ENCODE assay signal across 17 cellular contexts in the genomic region with DNA sequence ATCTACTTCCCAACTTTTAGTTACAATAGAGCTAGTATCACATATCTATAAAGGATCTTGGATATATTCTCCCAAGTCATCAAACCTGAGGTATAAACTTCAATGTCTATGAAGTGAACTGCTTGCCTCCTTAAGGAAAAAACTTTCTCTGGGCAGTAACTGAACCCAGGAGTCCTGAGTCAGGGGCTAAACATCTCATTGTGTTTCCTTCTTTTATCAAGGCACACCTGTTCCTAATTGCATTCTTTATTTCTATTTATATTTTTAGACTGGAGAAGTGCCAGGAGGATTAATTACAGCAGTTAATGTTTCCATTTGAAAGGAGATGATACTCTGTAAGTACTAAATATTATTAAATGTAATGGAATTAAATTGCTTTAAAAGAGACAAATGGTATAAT.
"Had no signal": no experiment of that assay in that cellular context is flagged by ENCODE, and none has a peak within 500 bp of the region (broad histone marks: within the 10 kb centered on the region; RNA-seq: fewer than 3 reads in every experiment).

No MANE protein-coding gene starts in this region.

- H3K4me1 ChIP-seq: esophagus muscularis mucosa, gastrocnemius medialis, heart right ventricle, stomach, transverse colon had no signal

- H3K27me3 ChIP-seq: esophagus muscularis mucosa, gastrocnemius medialis, heart right ventricle, neutrophil, stomach, transverse colon had no signal

- H3K27ac ChIP-seq: epithelial cell of prostate, esophagus muscularis mucosa, gastrocnemius medialis, heart right ventricle, neutrophil, skin epidermis, stomach, thoracic aorta, transverse colon had no signal

- DNase-seq: effector memory CD8-positive, alpha-beta T cell; gastrocnemius medialis; heart right ventricle; hypothalamus; kidney glomerular epithelial cell; mesendoderm; naive thymus-derived CD8-positive, alpha-beta T cell; stimulated activated CD4-positive, alpha-beta T cell treated with anti-CD3 and anti-CD28 coated beads, Interleukin-12 subunit alpha, Interleukin-12 subunit beta, amount 100 ng/mL, for 4 hours; stimulated activated naive CD4-positive, alpha-beta T cell; stomach; substantia nigra; transverse colon had no signal

- H3K36me3 ChIP-seq: esophagus muscularis mucosa, gastrocnemius medialis, heart right ventricle, neutrophil, stomach, thoracic aorta, transverse colon had no signal

- H3K4me3 ChIP-seq: esophagus muscularis mucosa, gastrocnemius medialis, heart right ventricle, skin epidermis, stomach, thoracic aorta, transverse colon had no signal

- H3K9me3 ChIP-seq: esophagus muscularis mucosa, gastrocnemius medialis, heart right ventricle, neutrophil, stomach, thoracic aorta, transverse colon had no signal
